ENCODE assay signal across 16 cellular contexts in genomic region chr1:1853593-1854257, GRCh38. TPM values are rescaled to one million over a fixed set of nuclear protein-coding genes. Genes with fewer than 3 reads are reported as not detected.
DNase-seq lines count a peak whose midpoint lies in the region; ATAC-seq and TF ChIP-seq lines count a peak whose summit lies in the region.
"Had no signal": no experiment of that assay in that cellular context is flagged by ENCODE, and none has a peak within 500 bp of the region (broad histone marks: within the 10 kb centered on the region; RNA-seq: fewer than 3 reads in every experiment).

No MANE protein-coding gene starts in this region.

- H3K9me3 Mint-ChIP-seq in activated T-cell treated with anti-CD3 and anti-CD28 coated beads, Interleukin-2, amount 50 U/mL, for 72 hours, result no peaks in the 10 kb centered on the region
- H3K9me3 Mint-ChIP-seq in endothelial cell (ENCODE audit: unreplicated experiment), result no peaks in the 10 kb centered on the region
- H3K9me3 Mint-ChIP-seq in progenitor cell of endocrine pancreas (ENCODE audit: low read depth), result no peaks in the 10 kb centered on the region

- TF ChIP-seq CTCF in endothelial cell (IDR thresholded peaks at IDR 0.05; ENCODE audit: unreplicated experiment), result no peak
- TF ChIP-seq CTCF in progenitor cell of endocrine pancreas (IDR thresholded peaks at IDR 0.05; ENCODE audit: unreplicated experiment), result no peak

- peak overlapping the region; percentile 66; the same call in 1 of the 2 replicates for H3K27ac ChIP-seq in SK-N-MC
- H3K27ac ChIP-seq: body of pancreas, ovary had no signal

- no peaks in the 10 kb centered on the region for H3K9me3 ChIP-seq in SK-N-MC (ENCODE audit: low read depth, low read length)
- H3K9me3 ChIP-seq: body of pancreas, heart right ventricle, ovary had no signal

- no peak for ATAC-seq in activated T-cell treated with anti-CD3 and anti-CD28 coated beads, Interleukin-2, amount 50 U/mL, for 72 hours (replicated peaks in 1 of 2)
- no peak for ATAC-seq in HG02678 (IDR thresholded peaks at IDR 0.05; ENCODE audit: unreplicated experiment)
- no peak for ATAC-seq in HG02588 (IDR thresholded peaks at IDR 0.05; ENCODE audit: unreplicated experiment)
- ATAC-seq: body of pancreas, HCT116, heart right ventricle had no signal

- peaks cover 3 to 14% of the 10 kb centered on the region in 2 donors for H3K36me3 Mint-ChIP-seq in activated T-cell treated with anti-CD3 and anti-CD28 coated beads, Interleukin-2, amount 50 U/mL, for 72 hours (ENCODE audit: insufficient read depth in 2 of 2)
- H3K36me3 Mint-ChIP-seq in endothelial cell (ENCODE audit: low read depth, unreplicated experiment) (peaks cover 16% of the 10 kb centered on the region), progenitor cell of endocrine pancreas (ENCODE audit: insufficient read depth) (peaks cover 9% of the 10 kb centered on the region)

- no peak overlapping the region for H3K9ac ChIP-seq in SK-N-MC (ENCODE audit: insufficient read length)

- peak overlapping the region; percentile 18 for H3K27ac Mint-ChIP-seq in activated T-cell treated with anti-CD3 and anti-CD28 coated beads, Interleukin-2, amount 50 U/mL, for 72 hours
- H3K27ac Mint-ChIP-seq in endothelial cell (ENCODE audit: unreplicated experiment) (peak overlapping the region; percentile 12), progenitor cell of endocrine pancreas (peak overlapping the region; percentile 70)

- no peak overlapping the region for H3K4me3 Mint-ChIP-seq in activated T-cell treated with anti-CD3 and anti-CD28 coated beads, Interleukin-2, amount 50 U/mL, for 72 hours
- H3K4me3 Mint-ChIP-seq in endothelial cell (ENCODE audit: unreplicated experiment) (peak overlapping the region; percentile 6), progenitor cell of endocrine pancreas (ENCODE audit: low read depth) (no peak overlapping the region)

- H3K36me3 ChIP-seq in SK-N-MC (ENCODE audit: insufficient read depth, low read length), result peaks cover 17% of the 10 kb centered on the region
- H3K36me3 ChIP-seq: ovary had no signal

- no peak overlapping the region for H3K4me3 ChIP-seq in SK-N-MC
- H3K4me3 ChIP-seq: body of pancreas, heart right ventricle, ovary had no signal

- peaks cover 57% of the 10 kb centered on the region for H3K4me1 Mint-ChIP-seq in activated T-cell treated with anti-CD3 and anti-CD28 coated beads, Interleukin-2, amount 50 U/mL, for 72 hours (ENCODE audit: low read depth)
- H3K4me1 Mint-ChIP-seq in endothelial cell (ENCODE audit: unreplicated experiment) (peaks cover 19% of the 10 kb centered on the region), progenitor cell of endocrine pancreas (ENCODE audit: low read depth) (peaks cover 23% of the 10 kb centered on the region)

- DNase-seq in activated T-cell treated with anti-CD3 and anti-CD28 coated beads, Interleukin-2, amount 50 U/mL, for 72 hours, result no peak
- no peak for DNase-seq in activated T-cell treated with anti-CD3 and anti-CD28 coated beads, Interleukin-2, amount 50 U/mL, for 48 hours
- DNase-seq in SK-N-MC (ENCODE audit: low read depth, low spot score) (no peak), endothelial cell (ENCODE audit: low spot score) (no peak), progenitor cell of endocrine pancreas (ENCODE audit: low spot score, unreplicated experiment) (no peak), superior temporal gyrus (ENCODE audit: extremely low spot score) (no peak)
- DNase-seq: activated CD8-positive, alpha-beta memory T cell treated with anti-CD3 and anti-CD28 coated beads, Interleukin-2, amount 50 U/mL, for 4 hours; body of pancreas; EL; heart right ventricle; NCI-H1436 treated with DMSO at 0.1 percent for 48 hours; NCI-H69; ovary had no signal

- H3K27me3 Mint-ChIP-seq in activated T-cell treated with anti-CD3 and anti-CD28 coated beads, Interleukin-2, amount 50 U/mL, for 72 hours (ENCODE audit: low read depth), result no peaks in the 10 kb centered on the region
- H3K27me3 Mint-ChIP-seq in endothelial cell (ENCODE audit: unreplicated experiment) (peaks cover 1% of the 10 kb centered on the region), progenitor cell of endocrine pancreas (no peaks in the 10 kb centered on the region)

RNA-seq across cellular contexts. Expression of gene GNB1, which starts 37.2 kb away (rescaled TPM):
- 100 to 1,000 TPM; 350 to 418 TPM for total RNA-seq in activated T-cell treated with anti-CD3 and anti-CD28 coated beads, Interleukin-2, amount 50 U/mL, for 72 hours
- 427 TPM for total RNA-seq in endothelial cell (ENCODE audit: unreplicated experiment)
- total RNA-seq in progenitor cell of endocrine pancreas, result 327 TPM in 2 replicates

Comparison
In these comparisons a context has a peak if more than half of its experiments do, and no peak if none do; other contexts are left out.
1. H3K27ac Mint-ChIP-seq: peak in every context shown above with its lines; median percentile 70 in progenitor cell of endocrine pancreas; 18 in activated T-cell treated with anti-CD3 and anti-CD28 coated beads, Interleukin-2, amount 50 U/mL, for 72 hours; 12 in endothelial cell.